Comparison of ENCODE assay signal across 14 cellular contexts in genomic region chr1:91948501-91949355, GRCh38. TPM values are rescaled to one million over a fixed set of nuclear protein-coding genes. Genes with fewer than 3 reads are reported as not detected.
DNase-seq lines count a peak whose midpoint lies in the region; ATAC-seq lines count a peak whose summit lies in the region.
"Had no signal": no experiment of that assay in that cellular context is flagged by ENCODE, and none has a peak within 500 bp of the region (broad histone marks: within the 10 kb centered on the region; RNA-seq: fewer than 3 reads in every experiment).

No MANE protein-coding gene starts in this region.

- peak overlapping the region; percentile 75 for H3K4me3 Mint-ChIP-seq in T-helper 17 cell
- H3K4me3 Mint-ChIP-seq in activated naive CD8-positive, alpha-beta T cell treated with anti-CD3 and anti-CD28 coated beads for 36 hours = no peak overlapping the region

- peak overlapping the region; percentile 85 for H3K27ac Mint-ChIP-seq in T-helper 17 cell
- H3K27ac Mint-ChIP-seq in activated naive CD8-positive, alpha-beta T cell treated with anti-CD3 and anti-CD28 coated beads for 36 hours = peak overlapping the region; percentile 43

- no peaks in the 10 kb centered on the region for H3K9me3 ChIP-seq in T-helper 17 cell (ENCODE audit: control insufficient read depth, low read length, poor library complexity, severe bottlenecking)
- H3K9me3 ChIP-seq: MG63 had no signal

- no peaks in the 10 kb centered on the region for H3K27me3 Mint-ChIP-seq in T-helper 17 cell
- peaks cover 3% of the 10 kb centered on the region for H3K27me3 Mint-ChIP-seq in activated naive CD8-positive, alpha-beta T cell treated with anti-CD3 and anti-CD28 coated beads for 36 hours

- H3K9me3 Mint-ChIP-seq in activated naive CD8-positive, alpha-beta T cell treated with anti-CD3 and anti-CD28 coated beads for 36 hours = peaks cover 6% of the 10 kb centered on the region

- no peaks in the 10 kb centered on the region for H3K36me3 Mint-ChIP-seq in T-helper 17 cell (ENCODE audit: low read depth)
- H3K36me3 Mint-ChIP-seq in activated naive CD8-positive, alpha-beta T cell treated with anti-CD3 and anti-CD28 coated beads for 36 hours = no peaks in the 10 kb centered on the region

- peak; percentile 20 for DNase-seq in activated CD8-positive, alpha-beta memory T cell treated with anti-CD3 and anti-CD28 coated beads, Interleukin-2, amount 50 U/mL, for 4 hours
- no peak for DNase-seq in activated CD8-positive, alpha-beta memory T cell treated with anti-CD3 and anti-CD28 coated beads for 24 hours
- peak in 2 of 3 donors; percentile 16 to 25 for DNase-seq in T-helper 17 cell
- no peak for DNase-seq in activated naive CD8-positive, alpha-beta T cell treated with anti-CD3 and anti-CD28 coated beads for 36 hours
- DNase-seq in stimulated activated CD8-positive, alpha-beta memory T cell treated with anti-CD3 and anti-CD28 coated beads, Interleukin-12 subunit alpha, Interleukin-12 subunit beta, amount 100 ng/mL, for 4 hours (ENCODE audit: low read depth) = peak; percentile 12
- no peak for DNase-seq in Kasumi-1 (lab: John Stamatoyannopoulos, UW)
- DNase-seq: MG63, NCI-H774, T1000 had no signal

- peaks cover 13% of the 10 kb centered on the region for H3K4me1 Mint-ChIP-seq in T-helper 17 cell
- H3K4me1 Mint-ChIP-seq in activated naive CD8-positive, alpha-beta T cell treated with anti-CD3 and anti-CD28 coated beads for 36 hours = peaks cover 11% of the 10 kb centered on the region

- ATAC-seq in T-helper 17 cell = peak; percentile 88
- no peak for ATAC-seq in GM19324 (IDR thresholded peaks at IDR 0.05; ENCODE audit: low FRiP score, unreplicated experiment)
- no peak for ATAC-seq in HG02852 (IDR thresholded peaks at IDR 0.05; ENCODE audit: unreplicated experiment)

RNA-seq across cellular contexts. Expression of gene BRDT, which starts 0.5 kb away (rescaled TPM):
- total RNA-seq in T-helper 17 cell = under 1 TPM in 1 of 2 donors, not detected in 1; 0.68 TPM
- not detected for total RNA-seq in activated naive CD8-positive, alpha-beta T cell treated with anti-CD3 and anti-CD28 coated beads for 36 hours
- total RNA-seq: aorta, myocyte, temporal lobe had no signal

Comparison
In these comparisons a context has a peak if more than half of its experiments do, and no peak if none do; other contexts are left out.
1. DNase-seq: peak in activated CD8-positive, alpha-beta memory T cell treated with anti-CD3 and anti-CD28 coated beads, Interleukin-2, amount 50 U/mL, for 4 hours (single experiment), T-helper 17 cell (2 of 3) and stimulated activated CD8-positive, alpha-beta memory T cell treated with anti-CD3 and anti-CD28 coated beads, Interleukin-12 subunit alpha, Interleukin-12 subunit beta, amount 100 ng/mL, for 4 hours (single experiment); none in activated CD8-positive, alpha-beta memory T cell treated with anti-CD3 and anti-CD28 coated beads for 24 hours (single experiment), activated naive CD8-positive, alpha-beta T cell treated with anti-CD3 and anti-CD28 coated beads for 36 hours (single experiment) and Kasumi-1 (0 of 2).